2 cellular contexts compared by ENCODE assay signal in genomic region chr9:136091582-136092352, GRCh38.
TF ChIP-seq lines count a peak whose summit lies in the region.

No MANE protein-coding gene starts in this region.

TF ChIP-seq in SK-N-SH, 30 proteins besides CTCF, POLR2A, EP300 and RAD21 (continued from another document):
- TF ChIP-seq, protein P1, sequence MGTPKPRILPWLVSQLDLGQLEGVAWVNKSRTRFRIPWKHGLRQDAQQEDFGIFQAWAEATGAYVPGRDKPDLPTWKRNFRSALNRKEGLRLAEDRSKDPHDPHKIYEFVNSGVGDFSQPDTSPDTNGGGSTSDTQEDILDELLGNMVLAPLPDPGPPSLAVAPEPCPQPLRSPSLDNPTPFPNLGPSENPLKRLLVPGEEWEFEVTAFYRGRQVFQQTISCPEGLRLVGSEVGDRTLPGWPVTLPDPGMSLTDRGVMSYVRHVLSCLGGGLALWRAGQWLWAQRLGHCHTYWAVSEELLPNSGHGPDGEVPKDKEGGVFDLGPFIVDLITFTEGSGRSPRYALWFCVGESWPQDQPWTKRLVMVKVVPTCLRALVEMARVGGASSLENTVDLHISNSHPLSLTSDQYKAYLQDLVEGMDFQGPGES (IDR thresholded peaks at IDR 0.05; ENCODE audit: low read depth, low read length), result no peak
- TF ChIP-seq ELF1 (IDR thresholded peaks at IDR 0.05), result no peak
- TF ChIP-seq SMC3 (IDR thresholded peaks at IDR 0.05; ENCODE audit: low read depth, low read length), result no peak
- TF ChIP-seq FOXJ3 (CRISPR knock-in tag; IDR thresholded peaks at IDR 0.05), result no peak
- TF ChIP-seq, protein P2, sequence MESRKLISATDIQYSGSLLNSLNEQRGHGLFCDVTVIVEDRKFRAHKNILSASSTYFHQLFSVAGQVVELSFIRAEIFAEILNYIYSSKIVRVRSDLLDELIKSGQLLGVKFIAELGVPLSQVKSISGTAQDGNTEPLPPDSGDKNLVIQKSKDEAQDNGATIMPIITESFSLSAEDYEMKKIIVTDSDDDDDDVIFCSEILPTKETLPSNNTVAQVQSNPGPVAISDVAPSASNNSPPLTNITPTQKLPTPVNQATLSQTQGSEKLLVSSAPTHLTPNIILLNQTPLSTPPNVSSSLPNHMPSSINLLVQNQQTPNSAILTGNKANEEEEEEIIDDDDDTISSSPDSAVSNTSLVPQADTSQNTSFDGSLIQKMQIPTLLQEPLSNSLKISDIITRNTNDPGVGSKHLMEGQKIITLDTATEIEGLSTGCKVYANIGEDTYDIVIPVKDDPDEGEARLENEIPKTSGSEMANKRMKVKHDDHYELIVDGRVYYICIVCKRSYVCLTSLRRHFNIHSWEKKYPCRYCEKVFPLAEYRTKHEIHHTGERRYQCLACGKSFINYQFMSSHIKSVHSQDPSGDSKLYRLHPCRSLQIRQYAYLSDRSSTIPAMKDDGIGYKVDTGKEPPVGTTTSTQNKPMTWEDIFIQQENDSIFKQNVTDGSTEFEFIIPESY (IDR thresholded peaks at IDR 0.05; ENCODE audit: borderline replicate concordance, low read depth), result no peak
- no peak for TF ChIP-seq FOSL2 (IDR thresholded peaks at IDR 0.05; ENCODE audit: borderline replicate concordance, low read depth)
- no peak for TF ChIP-seq TEAD4 (IDR thresholded peaks at IDR 0.05; ENCODE audit: borderline replicate concordance, insufficient read depth)
- TF ChIP-seq JUND (IDR thresholded peaks at IDR 0.05), result no peak
- TF ChIP-seq, protein P3, sequence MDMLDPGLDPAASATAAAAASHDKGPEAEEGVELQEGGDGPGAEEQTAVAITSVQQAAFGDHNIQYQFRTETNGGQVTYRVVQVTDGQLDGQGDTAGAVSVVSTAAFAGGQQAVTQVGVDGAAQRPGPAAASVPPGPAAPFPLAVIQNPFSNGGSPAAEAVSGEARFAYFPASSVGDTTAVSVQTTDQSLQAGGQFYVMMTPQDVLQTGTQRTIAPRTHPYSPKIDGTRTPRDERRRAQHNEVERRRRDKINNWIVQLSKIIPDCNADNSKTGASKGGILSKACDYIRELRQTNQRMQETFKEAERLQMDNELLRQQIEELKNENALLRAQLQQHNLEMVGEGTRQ (IDR thresholded peaks at IDR 0.05; ENCODE audit: borderline replicate concordance, low read depth, low read length), result no peak
- TF ChIP-seq POLR2AphosphoS5 (IDR thresholded peaks at IDR 0.05; ENCODE audit: low read depth, low read length), result no peak

TF ChIP-seq in SK-N-SH treated with all-trans-retinoic acid at 6 μM for 48 hours, 23 proteins besides CTCF, POLR2A, EP300 and RAD21 (continued from another document):
- TF ChIP-seq TSHZ2 (CRISPR knock-in tag; IDR thresholded peaks at IDR 0.05), result no peak
- no peak for TF ChIP-seq ESRRG (CRISPR knock-in tag; IDR thresholded peaks at IDR 0.05)
- TF ChIP-seq PATZ1 (CRISPR knock-in tag; IDR thresholded peaks at IDR 0.05; ENCODE audit: borderline replicate concordance), result no peak
- TF ChIP-seq, protein P4, sequence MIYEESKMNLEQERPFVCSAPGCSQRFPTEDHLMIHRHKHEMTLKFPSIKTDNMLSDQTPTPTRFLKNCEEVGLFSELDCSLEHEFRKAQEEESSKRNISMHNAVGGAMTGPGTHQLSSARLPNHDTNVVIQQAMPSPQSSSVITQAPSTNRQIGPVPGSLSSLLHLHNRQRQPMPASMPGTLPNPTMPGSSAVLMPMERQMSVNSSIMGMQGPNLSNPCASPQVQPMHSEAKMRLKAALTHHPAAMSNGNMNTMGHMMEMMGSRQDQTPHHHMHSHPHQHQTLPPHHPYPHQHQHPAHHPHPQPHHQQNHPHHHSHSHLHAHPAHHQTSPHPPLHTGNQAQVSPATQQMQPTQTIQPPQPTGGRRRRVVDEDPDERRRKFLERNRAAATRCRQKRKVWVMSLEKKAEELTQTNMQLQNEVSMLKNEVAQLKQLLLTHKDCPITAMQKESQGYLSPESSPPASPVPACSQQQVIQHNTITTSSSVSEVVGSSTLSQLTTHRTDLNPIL (CRISPR knock-in tag; IDR thresholded peaks at IDR 0.05; ENCODE audit: low read depth), result no peak
- no peak for TF ChIP-seq GLIS3 (CRISPR knock-in tag; IDR thresholded peaks at IDR 0.05)
- TF ChIP-seq ZNF565 (CRISPR knock-in tag; conservative IDR thresholded peaks at IDR 0.05; ENCODE audit: low read depth), result no peak
- TF ChIP-seq TCF4 (CRISPR knock-in tag; IDR thresholded peaks at IDR 0.05; ENCODE audit: borderline replicate concordance), result no peak
